Comparison of ENCODE assay signal across 1 cellular context in the genomic region with DNA sequence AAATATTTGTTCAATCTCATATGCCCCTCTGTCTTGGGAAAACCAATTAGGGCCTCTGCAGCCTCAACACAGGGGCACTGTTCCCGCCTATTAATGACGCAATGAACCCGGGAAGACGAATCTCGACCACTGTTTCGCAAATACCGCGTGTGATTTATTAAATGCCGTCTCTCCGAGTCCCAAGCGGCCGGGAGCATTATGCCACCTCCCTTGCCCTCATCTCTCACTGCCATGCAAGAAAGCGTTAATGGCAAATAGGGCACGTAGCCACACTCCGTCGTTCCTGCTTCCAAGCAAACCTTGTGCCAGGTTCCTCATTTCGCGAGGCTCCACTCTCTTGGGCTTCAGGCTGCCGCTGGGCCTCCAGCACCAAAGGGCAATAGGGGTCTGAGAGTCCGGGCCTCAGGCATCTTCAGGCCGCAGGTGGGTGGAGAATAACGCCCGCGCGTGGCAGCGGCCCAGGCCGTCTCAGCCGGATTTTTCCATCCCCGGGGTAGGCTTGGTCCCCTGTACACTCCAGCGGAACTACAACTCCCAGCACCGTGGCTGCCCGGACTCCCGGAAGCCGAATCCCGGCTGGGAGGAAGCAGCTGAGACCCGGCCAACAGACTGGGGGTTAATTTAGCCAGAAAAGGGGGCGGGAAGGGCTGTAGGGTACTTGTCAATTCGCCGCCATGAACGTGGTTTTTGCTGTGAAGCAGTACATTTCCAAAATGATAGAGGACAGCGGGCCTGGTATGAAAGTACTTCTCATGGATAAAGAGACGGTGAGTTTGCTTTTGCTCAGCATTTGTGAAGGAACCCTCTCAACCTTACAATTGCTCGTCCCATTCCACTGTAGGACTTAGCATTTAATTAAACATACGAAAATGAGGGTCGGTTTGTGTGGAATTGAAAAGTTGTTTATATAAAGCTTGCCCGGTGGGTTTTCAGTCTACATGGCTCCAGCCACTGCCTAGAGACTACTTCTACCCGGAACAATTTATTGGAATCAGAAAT.
TF ChIP-seq lines count a peak whose summit lies in the region.

A gene with protein sequence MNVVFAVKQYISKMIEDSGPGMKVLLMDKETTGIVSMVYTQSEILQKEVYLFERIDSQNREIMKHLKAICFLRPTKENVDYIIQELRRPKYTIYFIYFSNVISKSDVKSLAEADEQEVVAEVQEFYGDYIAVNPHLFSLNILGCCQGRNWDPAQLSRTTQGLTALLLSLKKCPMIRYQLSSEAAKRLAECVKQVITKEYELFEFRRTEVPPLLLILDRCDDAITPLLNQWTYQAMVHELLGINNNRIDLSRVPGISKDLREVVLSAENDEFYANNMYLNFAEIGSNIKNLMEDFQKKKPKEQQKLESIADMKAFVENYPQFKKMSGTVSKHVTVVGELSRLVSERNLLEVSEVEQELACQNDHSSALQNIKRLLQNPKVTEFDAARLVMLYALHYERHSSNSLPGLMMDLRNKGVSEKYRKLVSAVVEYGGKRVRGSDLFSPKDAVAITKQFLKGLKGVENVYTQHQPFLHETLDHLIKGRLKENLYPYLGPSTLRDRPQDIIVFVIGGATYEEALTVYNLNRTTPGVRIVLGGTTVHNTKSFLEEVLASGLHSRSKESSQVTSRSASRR (plus strand): TSS at position 593 of the 999 bp plus-strand sequence. CDS start 82 bp downstream, at position 675.

TF ChIP-seq in K562, 482 proteins besides CTCF, POLR2A, EP300 and RAD21 (continued from another document and continues in another):
- no peak for TF ChIP-seq FOXJ2 (tag; IDR thresholded peaks at IDR 0.05)
- peak; percentile 74 for TF ChIP-seq CBFA2T3 (IDR thresholded peaks at IDR 0.05)
- no peak for TF ChIP-seq KLF16 (IDR thresholded peaks at IDR 0.05)
- 0 out of 2 replicates have a peak, but pooled peaks have one; percentile 6 for TF ChIP-seq PHF21A (IDR thresholded peaks at IDR 0.05; ENCODE audit: borderline replicate concordance, low read depth)
- TF ChIP-seq, protein P1, sequence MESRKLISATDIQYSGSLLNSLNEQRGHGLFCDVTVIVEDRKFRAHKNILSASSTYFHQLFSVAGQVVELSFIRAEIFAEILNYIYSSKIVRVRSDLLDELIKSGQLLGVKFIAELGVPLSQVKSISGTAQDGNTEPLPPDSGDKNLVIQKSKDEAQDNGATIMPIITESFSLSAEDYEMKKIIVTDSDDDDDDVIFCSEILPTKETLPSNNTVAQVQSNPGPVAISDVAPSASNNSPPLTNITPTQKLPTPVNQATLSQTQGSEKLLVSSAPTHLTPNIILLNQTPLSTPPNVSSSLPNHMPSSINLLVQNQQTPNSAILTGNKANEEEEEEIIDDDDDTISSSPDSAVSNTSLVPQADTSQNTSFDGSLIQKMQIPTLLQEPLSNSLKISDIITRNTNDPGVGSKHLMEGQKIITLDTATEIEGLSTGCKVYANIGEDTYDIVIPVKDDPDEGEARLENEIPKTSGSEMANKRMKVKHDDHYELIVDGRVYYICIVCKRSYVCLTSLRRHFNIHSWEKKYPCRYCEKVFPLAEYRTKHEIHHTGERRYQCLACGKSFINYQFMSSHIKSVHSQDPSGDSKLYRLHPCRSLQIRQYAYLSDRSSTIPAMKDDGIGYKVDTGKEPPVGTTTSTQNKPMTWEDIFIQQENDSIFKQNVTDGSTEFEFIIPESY (CRISPR knock-in tag; IDR thresholded peaks at IDR 0.05): no peak; the same call in 1 of the 2 replicates
- no peak for TF ChIP-seq TAL1 (IDR thresholded peaks at IDR 0.05)
- no peak for TF ChIP-seq MAFF (IDR thresholded peaks at IDR 0.05; ENCODE audit: low read length)
- TF ChIP-seq HMGN3 (IDR thresholded peaks at IDR 0.05; ENCODE audit: borderline replicate concordance, extremely low read depth, insufficient read length, low read depth, low read length): no peak
- no peak for TF ChIP-seq POLR3G (IDR thresholded peaks at IDR 0.05; ENCODE audit: extremely low read depth, insufficient read length, insufficient replicate concordance)
- TF ChIP-seq, protein P2, sequence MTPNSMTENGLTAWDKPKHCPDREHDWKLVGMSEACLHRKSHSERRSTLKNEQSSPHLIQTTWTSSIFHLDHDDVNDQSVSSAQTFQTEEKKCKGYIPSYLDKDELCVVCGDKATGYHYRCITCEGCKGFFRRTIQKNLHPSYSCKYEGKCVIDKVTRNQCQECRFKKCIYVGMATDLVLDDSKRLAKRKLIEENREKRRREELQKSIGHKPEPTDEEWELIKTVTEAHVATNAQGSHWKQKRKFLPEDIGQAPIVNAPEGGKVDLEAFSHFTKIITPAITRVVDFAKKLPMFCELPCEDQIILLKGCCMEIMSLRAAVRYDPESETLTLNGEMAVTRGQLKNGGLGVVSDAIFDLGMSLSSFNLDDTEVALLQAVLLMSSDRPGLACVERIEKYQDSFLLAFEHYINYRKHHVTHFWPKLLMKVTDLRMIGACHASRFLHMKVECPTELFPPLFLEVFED (CRISPR knock-in tag; conservative IDR thresholded peaks at IDR 0.05): no peak
- peak; percentile 96 for TF ChIP-seq L3MBTL2 (IDR thresholded peaks at IDR 0.05)
- 0 out of 2 replicates have a peak, but pooled peaks have one; percentile 19 for TF ChIP-seq GTF2A2 (tag; IDR thresholded peaks at IDR 0.05)
- TF ChIP-seq ETV1 (tag; conservative IDR thresholded peaks at IDR 0.05; ENCODE audit: low read depth): peak; percentile 66; the same call in 1 of the 2 replicates
- TF ChIP-seq SPI1 (IDR thresholded peaks at IDR 0.05; ENCODE audit: borderline replicate concordance, low read depth, low read length): peak; percentile 41; the same call in 1 of the 2 replicates
- no peak for TF ChIP-seq CCNT2 (IDR thresholded peaks at IDR 0.05; ENCODE audit: borderline replicate concordance, extremely low read depth, insufficient read length, low read depth, low read length)
- TF ChIP-seq MIER1 (IDR thresholded peaks at IDR 0.05; ENCODE audit: low read depth): no peak
- TF ChIP-seq, protein P3, sequence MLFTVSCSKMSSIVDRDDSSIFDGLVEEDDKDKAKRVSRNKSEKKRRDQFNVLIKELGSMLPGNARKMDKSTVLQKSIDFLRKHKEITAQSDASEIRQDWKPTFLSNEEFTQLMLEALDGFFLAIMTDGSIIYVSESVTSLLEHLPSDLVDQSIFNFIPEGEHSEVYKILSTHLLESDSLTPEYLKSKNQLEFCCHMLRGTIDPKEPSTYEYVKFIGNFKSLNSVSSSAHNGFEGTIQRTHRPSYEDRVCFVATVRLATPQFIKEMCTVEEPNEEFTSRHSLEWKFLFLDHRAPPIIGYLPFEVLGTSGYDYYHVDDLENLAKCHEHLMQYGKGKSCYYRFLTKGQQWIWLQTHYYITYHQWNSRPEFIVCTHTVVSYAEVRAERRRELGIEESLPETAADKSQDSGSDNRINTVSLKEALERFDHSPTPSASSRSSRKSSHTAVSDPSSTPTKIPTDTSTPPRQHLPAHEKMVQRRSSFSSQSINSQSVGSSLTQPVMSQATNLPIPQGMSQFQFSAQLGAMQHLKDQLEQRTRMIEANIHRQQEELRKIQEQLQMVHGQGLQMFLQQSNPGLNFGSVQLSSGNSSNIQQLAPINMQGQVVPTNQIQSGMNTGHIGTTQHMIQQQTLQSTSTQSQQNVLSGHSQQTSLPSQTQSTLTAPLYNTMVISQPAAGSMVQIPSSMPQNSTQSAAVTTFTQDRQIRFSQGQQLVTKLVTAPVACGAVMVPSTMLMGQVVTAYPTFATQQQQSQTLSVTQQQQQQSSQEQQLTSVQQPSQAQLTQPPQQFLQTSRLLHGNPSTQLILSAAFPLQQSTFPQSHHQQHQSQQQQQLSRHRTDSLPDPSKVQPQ (CRISPR knock-in tag; IDR thresholded peaks at IDR 0.05; ENCODE audit: borderline replicate concordance): no peak
- peak; percentile 64; the same call in 1 of the 2 replicates for TF ChIP-seq TRIM28 (IDR thresholded peaks at IDR 0.05)
- TF ChIP-seq, protein P4, sequence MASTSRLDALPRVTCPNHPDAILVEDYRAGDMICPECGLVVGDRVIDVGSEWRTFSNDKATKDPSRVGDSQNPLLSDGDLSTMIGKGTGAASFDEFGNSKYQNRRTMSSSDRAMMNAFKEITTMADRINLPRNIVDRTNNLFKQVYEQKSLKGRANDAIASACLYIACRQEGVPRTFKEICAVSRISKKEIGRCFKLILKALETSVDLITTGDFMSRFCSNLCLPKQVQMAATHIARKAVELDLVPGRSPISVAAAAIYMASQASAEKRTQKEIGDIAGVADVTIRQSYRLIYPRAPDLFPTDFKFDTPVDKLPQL (IDR thresholded peaks at IDR 0.05; ENCODE audit: extremely low read depth, insufficient read length): no peak
- peak; percentile 86 for TF ChIP-seq C11orf30 (IDR thresholded peaks at IDR 0.05; ENCODE audit: low read depth)
- no peak for TF ChIP-seq SMC3 (conservative IDR thresholded peaks at IDR 0.05; ENCODE audit: insufficient read depth, low read depth, low read length)
- TF ChIP-seq ZNF23 (CRISPR knock-in tag; IDR thresholded peaks at IDR 0.05): no peak
- TF ChIP-seq, protein P5, sequence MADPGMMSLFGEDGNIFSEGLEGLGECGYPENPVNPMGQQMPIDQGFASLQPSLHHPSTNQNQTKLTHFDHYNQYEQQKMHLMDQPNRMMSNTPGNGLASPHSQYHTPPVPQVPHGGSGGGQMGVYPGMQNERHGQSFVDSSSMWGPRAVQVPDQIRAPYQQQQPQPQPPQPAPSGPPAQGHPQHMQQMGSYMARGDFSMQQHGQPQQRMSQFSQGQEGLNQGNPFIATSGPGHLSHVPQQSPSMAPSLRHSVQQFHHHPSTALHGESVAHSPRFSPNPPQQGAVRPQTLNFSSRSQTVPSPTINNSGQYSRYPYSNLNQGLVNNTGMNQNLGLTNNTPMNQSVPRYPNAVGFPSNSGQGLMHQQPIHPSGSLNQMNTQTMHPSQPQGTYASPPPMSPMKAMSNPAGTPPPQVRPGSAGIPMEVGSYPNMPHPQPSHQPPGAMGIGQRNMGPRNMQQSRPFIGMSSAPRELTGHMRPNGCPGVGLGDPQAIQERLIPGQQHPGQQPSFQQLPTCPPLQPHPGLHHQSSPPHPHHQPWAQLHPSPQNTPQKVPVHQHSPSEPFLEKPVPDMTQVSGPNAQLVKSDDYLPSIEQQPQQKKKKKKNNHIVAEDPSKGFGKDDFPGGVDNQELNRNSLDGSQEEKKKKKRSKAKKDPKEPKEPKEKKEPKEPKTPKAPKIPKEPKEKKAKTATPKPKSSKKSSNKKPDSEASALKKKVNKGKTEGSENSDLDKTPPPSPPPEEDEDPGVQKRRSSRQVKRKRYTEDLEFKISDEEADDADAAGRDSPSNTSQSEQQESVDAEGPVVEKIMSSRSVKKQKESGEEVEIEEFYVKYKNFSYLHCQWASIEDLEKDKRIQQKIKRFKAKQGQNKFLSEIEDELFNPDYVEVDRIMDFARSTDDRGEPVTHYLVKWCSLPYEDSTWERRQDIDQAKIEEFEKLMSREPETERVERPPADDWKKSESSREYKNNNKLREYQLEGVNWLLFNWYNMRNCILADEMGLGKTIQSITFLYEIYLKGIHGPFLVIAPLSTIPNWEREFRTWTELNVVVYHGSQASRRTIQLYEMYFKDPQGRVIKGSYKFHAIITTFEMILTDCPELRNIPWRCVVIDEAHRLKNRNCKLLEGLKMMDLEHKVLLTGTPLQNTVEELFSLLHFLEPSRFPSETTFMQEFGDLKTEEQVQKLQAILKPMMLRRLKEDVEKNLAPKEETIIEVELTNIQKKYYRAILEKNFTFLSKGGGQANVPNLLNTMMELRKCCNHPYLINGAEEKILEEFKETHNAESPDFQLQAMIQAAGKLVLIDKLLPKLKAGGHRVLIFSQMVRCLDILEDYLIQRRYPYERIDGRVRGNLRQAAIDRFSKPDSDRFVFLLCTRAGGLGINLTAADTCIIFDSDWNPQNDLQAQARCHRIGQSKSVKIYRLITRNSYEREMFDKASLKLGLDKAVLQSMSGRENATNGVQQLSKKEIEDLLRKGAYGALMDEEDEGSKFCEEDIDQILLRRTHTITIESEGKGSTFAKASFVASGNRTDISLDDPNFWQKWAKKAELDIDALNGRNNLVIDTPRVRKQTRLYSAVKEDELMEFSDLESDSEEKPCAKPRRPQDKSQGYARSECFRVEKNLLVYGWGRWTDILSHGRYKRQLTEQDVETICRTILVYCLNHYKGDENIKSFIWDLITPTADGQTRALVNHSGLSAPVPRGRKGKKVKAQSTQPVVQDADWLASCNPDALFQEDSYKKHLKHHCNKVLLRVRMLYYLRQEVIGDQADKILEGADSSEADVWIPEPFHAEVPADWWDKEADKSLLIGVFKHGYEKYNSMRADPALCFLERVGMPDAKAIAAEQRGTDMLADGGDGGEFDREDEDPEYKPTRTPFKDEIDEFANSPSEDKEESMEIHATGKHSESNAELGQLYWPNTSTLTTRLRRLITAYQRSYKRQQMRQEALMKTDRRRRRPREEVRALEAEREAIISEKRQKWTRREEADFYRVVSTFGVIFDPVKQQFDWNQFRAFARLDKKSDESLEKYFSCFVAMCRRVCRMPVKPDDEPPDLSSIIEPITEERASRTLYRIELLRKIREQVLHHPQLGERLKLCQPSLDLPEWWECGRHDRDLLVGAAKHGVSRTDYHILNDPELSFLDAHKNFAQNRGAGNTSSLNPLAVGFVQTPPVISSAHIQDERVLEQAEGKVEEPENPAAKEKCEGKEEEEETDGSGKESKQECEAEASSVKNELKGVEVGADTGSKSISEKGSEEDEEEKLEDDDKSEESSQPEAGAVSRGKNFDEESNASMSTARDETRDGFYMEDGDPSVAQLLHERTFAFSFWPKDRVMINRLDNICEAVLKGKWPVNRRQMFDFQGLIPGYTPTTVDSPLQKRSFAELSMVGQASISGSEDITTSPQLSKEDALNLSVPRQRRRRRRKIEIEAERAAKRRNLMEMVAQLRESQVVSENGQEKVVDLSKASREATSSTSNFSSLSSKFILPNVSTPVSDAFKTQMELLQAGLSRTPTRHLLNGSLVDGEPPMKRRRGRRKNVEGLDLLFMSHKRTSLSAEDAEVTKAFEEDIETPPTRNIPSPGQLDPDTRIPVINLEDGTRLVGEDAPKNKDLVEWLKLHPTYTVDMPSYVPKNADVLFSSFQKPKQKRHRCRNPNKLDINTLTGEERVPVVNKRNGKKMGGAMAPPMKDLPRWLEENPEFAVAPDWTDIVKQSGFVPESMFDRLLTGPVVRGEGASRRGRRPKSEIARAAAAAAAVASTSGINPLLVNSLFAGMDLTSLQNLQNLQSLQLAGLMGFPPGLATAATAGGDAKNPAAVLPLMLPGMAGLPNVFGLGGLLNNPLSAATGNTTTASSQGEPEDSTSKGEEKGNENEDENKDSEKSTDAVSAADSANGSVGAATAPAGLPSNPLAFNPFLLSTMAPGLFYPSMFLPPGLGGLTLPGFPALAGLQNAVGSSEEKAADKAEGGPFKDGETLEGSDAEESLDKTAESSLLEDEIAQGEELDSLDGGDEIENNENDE (IDR thresholded peaks at IDR 0.05; ENCODE audit: low read depth, low read length): no peak
- TF ChIP-seq, protein P6, sequence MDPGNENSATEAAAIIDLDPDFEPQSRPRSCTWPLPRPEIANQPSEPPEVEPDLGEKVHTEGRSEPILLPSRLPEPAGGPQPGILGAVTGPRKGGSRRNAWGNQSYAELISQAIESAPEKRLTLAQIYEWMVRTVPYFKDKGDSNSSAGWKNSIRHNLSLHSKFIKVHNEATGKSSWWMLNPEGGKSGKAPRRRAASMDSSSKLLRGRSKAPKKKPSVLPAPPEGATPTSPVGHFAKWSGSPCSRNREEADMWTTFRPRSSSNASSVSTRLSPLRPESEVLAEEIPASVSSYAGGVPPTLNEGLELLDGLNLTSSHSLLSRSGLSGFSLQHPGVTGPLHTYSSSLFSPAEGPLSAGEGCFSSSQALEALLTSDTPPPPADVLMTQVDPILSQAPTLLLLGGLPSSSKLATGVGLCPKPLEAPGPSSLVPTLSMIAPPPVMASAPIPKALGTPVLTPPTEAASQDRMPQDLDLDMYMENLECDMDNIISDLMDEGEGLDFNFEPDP (CRISPR knock-in tag; IDR thresholded peaks at IDR 0.05): no peak
